15 cellular contexts compared by ENCODE assay signal in the genomic region with DNA sequence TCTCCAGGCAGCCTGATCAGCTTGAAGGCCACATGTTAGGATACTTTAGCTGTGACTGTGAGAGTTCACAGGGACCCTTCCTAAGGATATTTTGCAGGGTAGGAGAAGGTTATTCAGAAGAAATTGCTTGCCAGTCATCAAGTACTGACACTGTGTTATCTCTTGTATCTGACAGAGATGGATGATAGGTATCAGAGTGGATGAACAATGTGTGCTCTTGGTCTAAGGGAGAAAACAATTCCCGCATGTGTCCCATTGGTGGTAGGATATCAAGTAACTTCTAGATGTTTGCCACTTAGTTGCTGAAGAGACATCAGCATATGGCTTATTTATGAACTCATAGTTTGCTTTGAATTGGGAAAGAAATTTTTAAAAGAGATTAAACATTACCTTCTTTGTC.
"Had no signal": no experiment of that assay in that cellular context is flagged by ENCODE, and none has a peak within 500 bp of the region (broad histone marks: within the 10 kb centered on the region; RNA-seq: fewer than 3 reads in every experiment).

No MANE protein-coding gene starts in this region.

- H3K79me2 ChIP-seq: parathyroid adenoma had no signal

- H3K9ac ChIP-seq: parathyroid adenoma had no signal

- H3K4me3 Mint-ChIP-seq: activated CD4-positive, alpha-beta memory T cell treated with anti-CD3 and anti-CD28 coated beads, Interleukin-2, amount 10 ng/mL, durations not matched to agents 7 days and 5 days; activated naive CD8-positive, alpha-beta T cell treated with anti-CD3 and anti-CD28 coated beads for 36 hours; effector memory CD8-positive, alpha-beta T cell; neural crest cell had no signal

- H3K9me3 ChIP-seq: gastroesophageal sphincter, transverse colon had no signal

- ATAC-seq: effector memory CD8-positive, alpha-beta T cell; gastroesophageal sphincter; left ventricle myocardium superior had no signal

- H3K4me3 ChIP-seq: gastroesophageal sphincter, skin epidermis, transverse colon had no signal

- H3K27ac Mint-ChIP-seq: activated CD4-positive, alpha-beta memory T cell treated with anti-CD3 and anti-CD28 coated beads, Interleukin-2, amount 10 ng/mL, durations not matched to agents 7 days and 5 days; activated naive CD8-positive, alpha-beta T cell treated with anti-CD3 and anti-CD28 coated beads for 36 hours; effector memory CD8-positive, alpha-beta T cell had no signal

- H3K27me3 Mint-ChIP-seq: activated CD4-positive, alpha-beta memory T cell treated with anti-CD3 and anti-CD28 coated beads, Interleukin-2, amount 10 ng/mL, durations not matched to agents 7 days and 5 days; activated naive CD8-positive, alpha-beta T cell treated with anti-CD3 and anti-CD28 coated beads for 36 hours; effector memory CD8-positive, alpha-beta T cell had no signal

- H3K27me3 ChIP-seq: gastroesophageal sphincter, transverse colon had no signal

- H2AFZ ChIP-seq: parathyroid adenoma had no signal

- H3K9me3 Mint-ChIP-seq: activated CD4-positive, alpha-beta memory T cell treated with anti-CD3 and anti-CD28 coated beads, Interleukin-2, amount 10 ng/mL, durations not matched to agents 7 days and 5 days; activated naive CD8-positive, alpha-beta T cell treated with anti-CD3 and anti-CD28 coated beads for 36 hours; effector memory CD8-positive, alpha-beta T cell; neural crest cell had no signal

- H3K27ac ChIP-seq: epithelial cell of prostate, gastroesophageal sphincter, parathyroid adenoma, skin epidermis, transverse colon had no signal

- DNase-seq: activated CD4-positive, alpha-beta memory T cell treated with anti-CD3 and anti-CD28 coated beads, Interleukin-2, amount 10 ng/mL, durations not matched to agents 7 days and 5 days; activated gamma-delta T cell treated with Interleukin-2 at 50 U/mL for 16 hours; activated naive CD8-positive, alpha-beta T cell treated with anti-CD3 and anti-CD28 coated beads for 36 hours; activated T-cell treated with anti-CD3 and anti-CD28 coated beads, Interleukin-2, amount 50 U/mL, for 48 hours; cortex of kidney; effector memory CD8-positive, alpha-beta T cell; kidney; left ventricle myocardium superior; T-helper 9 cell; transverse colon had no signal
